In the genomic region with DNA sequence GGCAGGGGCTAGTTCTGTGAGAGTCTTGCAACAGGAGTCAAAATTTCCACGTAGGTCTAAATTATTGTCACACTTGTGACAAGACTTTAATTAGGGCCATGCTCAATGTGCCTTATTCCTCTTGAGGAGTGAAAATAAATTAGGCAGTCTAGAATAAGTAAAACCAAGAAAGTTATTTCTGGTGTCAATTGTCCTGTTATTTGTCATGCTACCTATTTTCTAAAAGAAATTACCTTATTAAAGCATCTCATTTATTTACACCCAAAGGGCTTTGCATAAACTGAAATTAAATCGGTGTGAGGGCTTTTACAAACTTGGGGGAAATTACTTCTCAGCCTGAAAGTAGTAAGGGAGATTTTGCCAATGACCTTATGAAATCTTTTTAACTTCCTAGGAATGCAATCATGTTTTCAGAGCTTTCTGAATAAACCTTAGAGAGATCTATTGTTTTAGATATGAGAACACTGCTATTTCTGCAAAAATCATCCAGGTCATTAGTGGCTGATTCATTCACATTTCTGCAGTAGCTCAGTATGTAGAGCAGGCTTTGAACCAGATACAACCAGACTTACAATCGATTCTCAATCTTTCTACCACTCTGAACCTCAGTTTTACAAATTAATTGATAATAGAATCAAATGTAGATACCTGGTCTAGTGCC, we compare ENCODE assay signal across 20 cellular contexts.
DNase-seq lines count a peak whose midpoint lies in the region; ATAC-seq and TF ChIP-seq lines count a peak whose summit lies in the region.
"Had no signal": no experiment of that assay in that cellular context is flagged by ENCODE, and none has a peak within 500 bp of the region (broad histone marks: within the 10 kb centered on the region; RNA-seq: fewer than 3 reads in every experiment).

No MANE protein-coding gene starts in this region.

- no peaks in the 10 kb centered on the region for H3K36me3 ChIP-seq in SU-DHL-6 (ENCODE audit: low read length)
- H3K36me3 ChIP-seq: BE2C; BLaER1 treated with 17β-estradiol and CSF1 and Interleukin-3, amounts not matched to agents 10 nM and 100 nM had no signal

- H3K4me1 Mint-ChIP-seq in stimulated activated naive B cell treated with anti-CD40 and anti-IgM and Interleukin-4, amounts not matched to agents 10 μg/mL and 1 μg/mL and 100 μg/mL, for 72 hours = peaks cover 21 to 24% of the 10 kb centered on the region in 2 donors
- H3K4me1 Mint-ChIP-seq: CD8-positive, alpha-beta memory T cell had no signal

- H3K27ac Mint-ChIP-seq in stimulated activated naive B cell treated with anti-CD40 and anti-IgM and Interleukin-4, amounts not matched to agents 10 μg/mL and 1 μg/mL and 100 μg/mL, for 72 hours = peak overlapping the region; percentile 20
- H3K27ac Mint-ChIP-seq: CD14-positive monocyte; CD4-positive, alpha-beta T cell had no signal

- no peaks in the 10 kb centered on the region for H3K27me3 ChIP-seq in SU-DHL-6 (ENCODE audit: low read length)
- H3K27me3 ChIP-seq: BE2C; BLaER1 treated with 17β-estradiol and CSF1 and Interleukin-3, amounts not matched to agents 10 nM and 100 nM had no signal

- no peaks in the 10 kb centered on the region for H3K9me3 ChIP-seq in SU-DHL-6 (ENCODE audit: insufficient read depth, low read length)
- H3K9me3 ChIP-seq: A549, BE2C had no signal

- peaks cover 6 to 7% of the 10 kb centered on the region in 2 donors for H3K36me3 Mint-ChIP-seq in stimulated activated naive B cell treated with anti-CD40 and anti-IgM and Interleukin-4, amounts not matched to agents 10 μg/mL and 1 μg/mL and 100 μg/mL, for 72 hours
- H3K36me3 Mint-ChIP-seq: CD14-positive monocyte; CD8-positive, alpha-beta memory T cell had no signal

- no peak overlapping the region for H3K4me3 Mint-ChIP-seq in stimulated activated naive B cell treated with anti-CD40 and anti-IgM and Interleukin-4, amounts not matched to agents 10 μg/mL and 1 μg/mL and 100 μg/mL, for 72 hours
- H3K4me3 Mint-ChIP-seq: CD14-positive monocyte; CD4-positive, alpha-beta T cell; CD8-positive, alpha-beta memory T cell had no signal

- no peak overlapping the region for H3K4me3 ChIP-seq in SU-DHL-6 (ENCODE audit: insufficient read depth, low read length, poor library complexity, severe bottlenecking)
- H3K4me3 ChIP-seq: A549; BLaER1 treated with 17β-estradiol and CSF1 and Interleukin-3, amounts not matched to agents 10 nM and 100 nM; GM23248 had no signal

- H3K27ac ChIP-seq in SU-DHL-6 (ENCODE audit: low read depth, low read length) = no peak overlapping the region
- H3K27ac ChIP-seq: A549; BLaER1 treated with 17β-estradiol and CSF1 and Interleukin-3, amounts not matched to agents 10 nM and 100 nM; GM23248 had no signal

- TF ChIP-seq CTCF in GM10266 (IDR thresholded peaks at IDR 0.05; ENCODE audit: control insufficient read depth, insufficient read depth, low read depth, missing control alignments) (no peak), GM20000 (IDR thresholded peaks at IDR 0.05; ENCODE audit: extremely low read depth, missing control alignments) (no peak), SU-DHL-6 (IDR thresholded peaks at IDR 0.05; ENCODE audit: insufficient read depth, low read length, poor library complexity, severe bottlenecking) (no peak)

- no peaks in the 10 kb centered on the region for H3K27me3 Mint-ChIP-seq in stimulated activated naive B cell treated with anti-CD40 and anti-IgM and Interleukin-4, amounts not matched to agents 10 μg/mL and 1 μg/mL and 100 μg/mL, for 72 hours
- H3K27me3 Mint-ChIP-seq: CD4-positive, alpha-beta T cell had no signal

- DNase-seq in GM10266 (ENCODE audit: extremely low spot score) (peak; percentile 12), GM20000 (ENCODE audit: low spot score) (peak; percentile 21), DMS 273 treated with DMSO at 0.1 percent for 48 hours (lab: John Stamatoyannopoulos, UW) (no peak), GF-D8 (lab: John Stamatoyannopoulos, UW) (no peak)
- DNase-seq in stimulated activated naive B cell treated with anti-CD40 and anti-IgM and Interleukin-4, amounts not matched to agents 10 μg/mL and 1 μg/mL and 100 μg/mL, for 72 hours = no peak
- DNase-seq: 8988T; ACHN; AML-193; BE2C; CD4-positive, alpha-beta T cell; CD8-positive, alpha-beta memory T cell; DMS79 treated with DMSO at 0.1 percent for 48 hours; GM23248; H7; HCEC 1CT had no signal

- no peak overlapping the region for H3K9ac ChIP-seq in SU-DHL-6 (ENCODE audit: low read length)
- H3K9ac ChIP-seq: BLaER1 treated with 17β-estradiol and CSF1 and Interleukin-3, amounts not matched to agents 10 nM and 100 nM; GM23248 had no signal

- H3K9me3 Mint-ChIP-seq in stimulated activated naive B cell treated with anti-CD40 and anti-IgM and Interleukin-4, amounts not matched to agents 10 μg/mL and 1 μg/mL and 100 μg/mL, for 72 hours = peaks cover 5 to 8% of the 10 kb centered on the region in 2 donors
- H3K9me3 Mint-ChIP-seq: CD4-positive, alpha-beta T cell; CD8-positive, alpha-beta memory T cell had no signal

- no peak overlapping the region for H3K4me2 ChIP-seq in SU-DHL-6 (ENCODE audit: low read depth, low read length, poor library complexity, severe bottlenecking)
- H3K4me2 ChIP-seq: A549; BLaER1 treated with 17β-estradiol and CSF1 and Interleukin-3, amounts not matched to agents 10 nM and 100 nM had no signal

- peak overlapping the region; percentile 13 for H2AFZ ChIP-seq in SU-DHL-6 (ENCODE audit: low read depth, low read length, severe bottlenecking)
- H2AFZ ChIP-seq: GM23248 had no signal

- no peaks in the 10 kb centered on the region for H3F3A ChIP-seq in SU-DHL-6 (ENCODE audit: insufficient read depth)

- peak; percentile 57 to 59 for ATAC-seq in stimulated activated naive B cell treated with anti-CD40 and anti-IgM and Interleukin-4, amounts not matched to agents 10 μg/mL and 1 μg/mL and 100 μg/mL, for 72 hours (replicated peaks)
- ATAC-seq in HG02610 (IDR thresholded peaks at IDR 0.05; ENCODE audit: unreplicated experiment) = no peak
- ATAC-seq: A549 had no signal

- no peaks in the 10 kb centered on the region for H3K9me2 ChIP-seq in SU-DHL-6 (replicated peaks; ENCODE audit: insufficient read depth, low read length)

- no peaks in the 10 kb centered on the region for H4K20me1 ChIP-seq in SU-DHL-6 (ENCODE audit: low read depth, low read length)
- H4K20me1 ChIP-seq: BLaER1 treated with 17β-estradiol and CSF1 and Interleukin-3, amounts not matched to agents 10 nM and 100 nM had no signal

- H3K79me2 ChIP-seq in SU-DHL-6 (ENCODE audit: insufficient read depth, low read length) = no peaks in the 10 kb centered on the region

Comparison
In these comparisons a context has a peak if more than half of its experiments do, and no peak if none do; other contexts are left out.
1. DNase-seq: peak in GM10266 (single experiment) and GM20000 (single experiment); none in stimulated activated naive B cell treated with anti-CD40 and anti-IgM and Interleukin-4, amounts not matched to agents 10 μg/mL and 1 μg/mL and 100 μg/mL, for 72 hours (single experiment), DMS 273 treated with DMSO at 0.1 percent for 48 hours (single experiment) and GF-D8 (single experiment).